ENCODE assay signal across 1 cellular context in the genomic region with DNA sequence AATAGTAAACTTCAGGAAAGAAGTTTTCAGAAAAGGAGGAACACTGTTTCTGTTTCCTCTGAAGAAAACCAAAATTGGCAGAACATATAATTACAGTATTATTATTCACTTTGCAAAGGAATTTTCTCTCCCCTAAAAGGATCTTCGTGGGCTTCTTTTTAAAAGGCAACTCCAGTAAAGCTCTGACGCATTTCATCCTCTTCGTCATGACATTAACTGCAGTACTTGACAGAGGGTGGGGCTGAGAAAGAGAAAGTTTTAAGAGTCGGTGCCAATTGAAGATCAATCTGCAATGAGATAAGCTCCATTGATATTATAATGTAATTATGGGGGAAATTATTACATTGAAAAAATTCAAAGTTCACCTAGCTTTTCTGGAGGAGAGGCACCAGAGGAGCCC.
TF ChIP-seq lines count a peak whose summit lies in the region.

No MANE protein-coding gene starts in this region.

TF ChIP-seq in GM23338, 12 proteins besides CTCF, POLR2A, EP300 and RAD21 (continued from another document):
- TF ChIP-seq, protein P1, sequence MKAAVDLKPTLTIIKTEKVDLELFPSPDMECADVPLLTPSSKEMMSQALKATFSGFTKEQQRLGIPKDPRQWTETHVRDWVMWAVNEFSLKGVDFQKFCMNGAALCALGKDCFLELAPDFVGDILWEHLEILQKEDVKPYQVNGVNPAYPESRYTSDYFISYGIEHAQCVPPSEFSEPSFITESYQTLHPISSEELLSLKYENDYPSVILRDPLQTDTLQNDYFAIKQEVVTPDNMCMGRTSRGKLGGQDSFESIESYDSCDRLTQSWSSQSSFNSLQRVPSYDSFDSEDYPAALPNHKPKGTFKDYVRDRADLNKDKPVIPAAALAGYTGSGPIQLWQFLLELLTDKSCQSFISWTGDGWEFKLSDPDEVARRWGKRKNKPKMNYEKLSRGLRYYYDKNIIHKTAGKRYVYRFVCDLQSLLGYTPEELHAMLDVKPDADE (IDR thresholded peaks at IDR 0.05) = no peak
- TF ChIP-seq STAT1 (IDR thresholded peaks at IDR 0.05; ENCODE audit: unreplicated experiment) (no peak), NANOG (IDR thresholded peaks at IDR 0.05; ENCODE audit: borderline replicate concordance) (no peak), ZNF114 (CRISPR knock-in tag; IDR thresholded peaks at IDR 0.05) (no peak), ZNF331 (CRISPR knock-in tag; IDR thresholded peaks at IDR 0.05; ENCODE audit: low read depth) (no peak)
- TF ChIP-seq, protein P2, sequence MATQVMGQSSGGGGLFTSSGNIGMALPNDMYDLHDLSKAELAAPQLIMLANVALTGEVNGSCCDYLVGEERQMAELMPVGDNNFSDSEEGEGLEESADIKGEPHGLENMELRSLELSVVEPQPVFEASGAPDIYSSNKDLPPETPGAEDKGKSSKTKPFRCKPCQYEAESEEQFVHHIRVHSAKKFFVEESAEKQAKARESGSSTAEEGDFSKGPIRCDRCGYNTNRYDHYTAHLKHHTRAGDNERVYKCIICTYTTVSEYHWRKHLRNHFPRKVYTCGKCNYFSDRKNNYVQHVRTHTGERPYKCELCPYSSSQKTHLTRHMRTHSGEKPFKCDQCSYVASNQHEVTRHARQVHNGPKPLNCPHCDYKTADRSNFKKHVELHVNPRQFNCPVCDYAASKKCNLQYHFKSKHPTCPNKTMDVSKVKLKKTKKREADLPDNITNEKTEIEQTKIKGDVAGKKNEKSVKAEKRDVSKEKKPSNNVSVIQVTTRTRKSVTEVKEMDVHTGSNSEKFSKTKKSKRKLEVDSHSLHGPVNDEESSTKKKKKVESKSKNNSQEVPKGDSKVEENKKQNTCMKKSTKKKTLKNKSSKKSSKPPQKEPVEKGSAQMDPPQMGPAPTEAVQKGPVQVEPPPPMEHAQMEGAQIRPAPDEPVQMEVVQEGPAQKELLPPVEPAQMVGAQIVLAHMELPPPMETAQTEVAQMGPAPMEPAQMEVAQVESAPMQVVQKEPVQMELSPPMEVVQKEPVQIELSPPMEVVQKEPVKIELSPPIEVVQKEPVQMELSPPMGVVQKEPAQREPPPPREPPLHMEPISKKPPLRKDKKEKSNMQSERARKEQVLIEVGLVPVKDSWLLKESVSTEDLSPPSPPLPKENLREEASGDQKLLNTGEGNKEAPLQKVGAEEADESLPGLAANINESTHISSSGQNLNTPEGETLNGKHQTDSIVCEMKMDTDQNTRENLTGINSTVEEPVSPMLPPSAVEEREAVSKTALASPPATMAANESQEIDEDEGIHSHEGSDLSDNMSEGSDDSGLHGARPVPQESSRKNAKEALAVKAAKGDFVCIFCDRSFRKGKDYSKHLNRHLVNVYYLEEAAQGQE (IDR thresholded peaks at IDR 0.05; ENCODE audit: unreplicated experiment) = no peak
